Comparison of ENCODE assay signal across 8 cellular contexts in the genomic region with DNA sequence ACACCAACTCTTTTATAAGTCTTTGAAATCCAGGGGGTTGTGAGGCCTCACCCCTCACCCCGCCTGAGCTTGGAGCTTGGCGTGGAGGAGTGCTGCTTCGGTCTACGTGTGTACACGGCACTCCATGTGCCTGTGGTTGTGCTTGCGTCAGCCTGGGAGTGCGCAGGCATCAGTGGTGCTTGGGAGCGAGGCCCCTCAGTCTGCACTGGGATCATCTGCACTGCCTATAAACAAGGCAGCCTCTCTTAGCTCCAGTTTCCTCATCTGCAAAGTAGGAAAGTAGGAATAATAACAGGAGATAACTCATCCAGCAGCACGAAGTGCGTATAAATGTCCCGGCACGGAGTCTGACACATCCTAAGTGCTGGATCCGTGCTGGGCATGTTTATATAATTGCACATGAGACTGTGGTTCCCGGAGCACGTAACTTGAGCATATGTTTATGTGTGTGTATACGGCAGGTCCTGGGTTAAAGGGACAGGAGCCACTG. TPM values are rescaled to one million over a fixed set of nuclear protein-coding genes. Genes with fewer than 3 reads are reported as not detected.
A peak's percentile ranks its signal among the peaks of the same experiment; 100 is the strongest.
DNase-seq lines count a peak whose midpoint lies in the region; ATAC-seq lines count a peak whose summit lies in the region.

No MANE protein-coding gene starts in this region.

- CTCF ChIA-PET in T-cell (lab: Charles Lee) = interaction anchor here in 1 of 2 donors (1.0 to 1.2 kb wide), 2 partner anchors 25 to 120 kb away, joined by 3 read pairs; no protein-coding TSS in a partner anchor

- POLR2A ChIA-PET in T-cell (lab: Charles Lee) = interaction anchor here in 1 of 2 donors (0.6 to 0.8 kb wide), 2 partner anchors 102 to 131 kb away, joined by 3 read pairs; no protein-coding TSS in a partner anchor

- H3K9me3 Mint-ChIP-seq in T-cell = no peaks in the 10 kb centered on the region

- peak in 33 of 34 experiments; percentile 11 to 89 (median 67) for DNase-seq in T-cell
- peak; percentile 89 for DNase-seq in brain pericyte (ENCODE audit: low read depth, low spot score)
- peak; percentile 62 for DNase-seq in kidney glomerular epithelial cell (lab: John Stamatoyannopoulos, UW)
- DNase-seq in stimulated activated CD4-positive, alpha-beta T cell treated with anti-CD3 and anti-CD28 coated beads, Interleukin-4, amount 100 ng/mL, for 1 hour = peak; percentile 48
- no peak for DNase-seq in NCI-H2107 (lab: John Stamatoyannopoulos, UW)
- DNase-seq in NCI-H526 treated with DMSO at 0.1 percent for 48 hours (lab: John Stamatoyannopoulos, UW) = no peak

- peak overlapping the region; percentile 98 to 99 for H3K27ac Mint-ChIP-seq in T-cell

- H3K36me3 Mint-ChIP-seq in T-cell = peaks cover 5% of the 10 kb centered on the region

- H3K27me3 Mint-ChIP-seq in T-cell = no peaks in the 10 kb centered on the region

- H3K4me3 Mint-ChIP-seq in T-cell = peak overlapping the region; percentile 96 to 100 (median 99)

- peak; percentile 23 for ATAC-seq in GM18502 (IDR thresholded peaks at IDR 0.05; ENCODE audit: poor library complexity, unreplicated experiment)
- ATAC-seq in HG02885 (IDR thresholded peaks at IDR 0.05; ENCODE audit: poor library complexity, unreplicated experiment) = peak; percentile 26
- ATAC-seq in T-cell (replicated peaks in 1 of 4) = peak; percentile 15 to 77 (median 18)

- peaks cover 64 to 67% (median 66%) of the 10 kb centered on the region in 3 donors for H3K4me1 Mint-ChIP-seq in T-cell

RNA-seq across cellular contexts. Expression of a gene that starts 1.2 kb away (rescaled TPM):
- 100 to 1,000 TPM; 109 to 137 (median 116) TPM for total RNA-seq in T-cell

Comparison
In these comparisons a context has a peak if more than half of its experiments do, and no peak if none do; other contexts are left out.
1. DNase-seq: peak in T-cell (33 of 34), brain pericyte (single experiment), kidney glomerular epithelial cell (single experiment) and stimulated activated CD4-positive, alpha-beta T cell treated with anti-CD3 and anti-CD28 coated beads, Interleukin-4, amount 100 ng/mL, for 1 hour (single experiment); none in NCI-H2107 (single experiment) and NCI-H526 treated with DMSO at 0.1 percent for 48 hours (single experiment).
2. Peak in every context shown above with its lines, with median percentiles within 50 percentile points of each other: ATAC-seq.